22 cellular contexts compared by ENCODE assay signal in the genomic region with DNA sequence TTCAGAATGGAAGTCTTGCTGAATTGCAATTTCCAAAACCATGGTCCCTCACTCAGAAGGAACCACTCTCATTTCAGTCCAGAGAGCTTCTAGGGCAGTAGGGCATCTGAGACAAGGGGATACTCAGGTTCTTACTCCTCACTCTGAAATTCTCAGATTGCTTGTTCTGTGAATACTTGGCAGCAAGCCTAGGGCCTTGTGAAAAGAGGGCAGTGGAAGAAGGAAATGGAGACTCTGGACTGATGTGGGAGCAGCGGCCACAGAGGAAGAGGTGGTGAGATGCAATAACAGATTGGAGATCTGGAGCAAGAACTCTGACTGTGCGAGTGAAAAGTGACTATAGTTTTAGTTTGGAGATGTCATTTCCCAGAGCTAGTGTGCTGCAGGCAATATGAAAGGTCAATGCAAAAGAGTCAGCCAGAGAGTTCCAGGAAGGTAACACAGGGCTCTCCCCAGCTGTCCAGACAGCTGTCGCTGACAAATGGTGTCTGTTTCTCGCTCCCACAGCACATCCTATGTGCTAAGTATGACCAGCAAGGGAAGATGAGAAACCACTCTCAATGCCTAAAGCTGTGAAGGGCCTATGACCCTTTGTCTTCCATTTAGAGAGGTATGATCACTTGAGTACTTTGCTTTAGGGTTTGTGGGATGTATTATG.
A peak's percentile ranks its signal among the peaks of the same experiment; 100 is the strongest.
DNase-seq lines count a peak whose midpoint lies in the region; ATAC-seq and TF ChIP-seq lines count a peak whose summit lies in the region.
"Had no signal": no experiment of that assay in that cellular context is flagged by ENCODE, and none has a peak within 500 bp of the region (broad histone marks: within the 10 kb centered on the region; RNA-seq: fewer than 3 reads in every experiment).

No MANE protein-coding gene starts in this region.

- H3K4me3 ChIP-seq in GM12865 (ENCODE audit: low read depth, low read length) (no peak overlapping the region), NB4 (ENCODE audit: low read depth, low read length) (no peak overlapping the region), PC-9 (no peak overlapping the region)
- H3K4me3 ChIP-seq: ascending aorta, tibial artery had no signal

- POLR2A ChIA-PET in PC-9 (lab: Charles Lee; ENCODE audit: unreplicated experiment), result no interaction called here
- POLR2A ChIA-PET in activated CD8-positive, alpha-beta T cell treated with anti-CD3 and anti-CD28 coated beads, Interleukin-2, amount 10 ng/mL, durations not matched to agents 7 days and 5 days (lab: Charles Lee), result no interaction called here

- no peaks in the 10 kb centered on the region for H4K20me1 ChIP-seq in PC-9 (ENCODE audit: insufficient read depth)

- no peak for TF ChIP-seq CTCF in GM12865 (IDR thresholded peaks at IDR 0.05; ENCODE audit: insufficient read depth, low read depth, low read length, missing control alignments)
- no peak for TF ChIP-seq CTCF in NB4 (IDR thresholded peaks at IDR 0.05; ENCODE audit: low read depth, low read length)
- TF ChIP-seq CTCF in VCaP (conservative IDR thresholded peaks at IDR 0.05), result no peak
- TF ChIP-seq CTCF in PC-9 (conservative IDR thresholded peaks at IDR 0.05), result no peak

- no peaks in the 10 kb centered on the region for H3K36me3 ChIP-seq in PC-9 (ENCODE audit: low read depth)
- H3K36me3 ChIP-seq: ascending aorta, tibial artery, WERI-Rb-1 had no signal

- no peaks in the 10 kb centered on the region for H3K79me2 ChIP-seq in PC-9 (ENCODE audit: low read depth)

- H3K4me3 Mint-ChIP-seq in activated CD8-positive, alpha-beta T cell treated with anti-CD3 and anti-CD28 coated beads, Interleukin-2, amount 10 ng/mL, durations not matched to agents 7 days and 5 days, result no peak overlapping the region
- H3K4me3 Mint-ChIP-seq: activated naive CD8-positive, alpha-beta T cell; activated T-helper 17 cell treated with anti-CD3 and anti-CD28 coated beads, Interleukin-2, amount 50 U/mL, for 72 hours; effector memory CD8-positive, alpha-beta T cell had no signal

- H3K27ac ChIP-seq in VCaP, result peak overlapping the region; percentile 22; the same call in 1 of the 2 replicates
- no peak overlapping the region for H3K27ac ChIP-seq in PC-9
- H3K27ac ChIP-seq: ascending aorta, tibial artery, WERI-Rb-1 had no signal

- ATAC-seq in GM18870 (IDR thresholded peaks at IDR 0.05; ENCODE audit: unreplicated experiment) (no peak), HG03520 (IDR thresholded peaks at IDR 0.05; ENCODE audit: unreplicated experiment) (no peak)
- no peak for ATAC-seq in activated CD8-positive, alpha-beta T cell treated with anti-CD3 and anti-CD28 coated beads, Interleukin-2, amount 10 ng/mL, durations not matched to agents 7 days and 5 days
- ATAC-seq: activated T-helper 17 cell treated with anti-CD3 and anti-CD28 coated beads, Interleukin-2, amount 50 U/mL, for 72 hours; effector memory CD8-positive, alpha-beta T cell; stimulated activated naive CD8-positive, alpha-beta T cell treated with anti-CD3 and anti-CD28 coated beads, Interleukin-15, Interleukin-2, amounts not matched to agents 100 U/mL and 50 U/mL, for 24 hours had no signal

- TF ChIP-seq POLR2A in NB4 (IDR thresholded peaks at IDR 0.05; ENCODE audit: extremely low read depth, insufficient read length), result no peak

- no peak overlapping the region for H2AFZ ChIP-seq in PC-9

- no peaks in the 10 kb centered on the region for H3K9me3 Mint-ChIP-seq in activated CD8-positive, alpha-beta T cell treated with anti-CD3 and anti-CD28 coated beads, Interleukin-2, amount 10 ng/mL, durations not matched to agents 7 days and 5 days (ENCODE audit: insufficient read depth)

- peak; percentile 35 for DNase-seq in GM12865 (ENCODE audit: low read depth)
- DNase-seq in NB4 (ENCODE audit: low read depth), result peak; percentile 31
- peak; percentile 1 for DNase-seq in myocyte (ENCODE audit: low read depth)
- no peak for DNase-seq in PC-9
- DNase-seq in activated CD8-positive, alpha-beta T cell treated with anti-CD3 and anti-CD28 coated beads, Interleukin-2, amount 10 ng/mL, durations not matched to agents 7 days and 5 days, result no peak
- DNase-seq: activated CD4-positive, alpha-beta T cell treated with anti-CD3 and anti-CD28 coated beads, Interleukin-2, amount 50 U/mL, for 1 hour; activated CD8-positive, alpha-beta memory T cell treated with anti-CD3 and anti-CD28 coated beads, Interleukin-2, amount 50 U/mL, for 4 hours; effector memory CD8-positive, alpha-beta T cell; kidney; mammary epithelial cell; NCI-H1417 treated with DMSO at 0.1 percent for 48 hours; stimulated activated CD4-positive, alpha-beta T cell treated with anti-CD3 and anti-CD28 coated beads, Interleukin-12 subunit alpha, Interleukin-12 subunit beta, amount 100 ng/mL, for 4 hours; stimulated activated CD4-positive, alpha-beta T cell treated with anti-CD3 and anti-CD28 coated beads, Interleukin-4, amount 100 ng/mL, for 4 hours; stimulated activated naive CD8-positive, alpha-beta T cell treated with anti-CD3 and anti-CD28 coated beads, Interleukin-15, Interleukin-2, amounts not matched to agents 100 U/mL and 50 U/mL, for 24 hours; tibial artery; WERI-Rb-1 had no signal

- H3F3A ChIP-seq in PC-9 (ENCODE audit: insufficient read depth, low read depth), result no peaks in the 10 kb centered on the region

- H3K4me1 Mint-ChIP-seq in activated CD8-positive, alpha-beta T cell treated with anti-CD3 and anti-CD28 coated beads, Interleukin-2, amount 10 ng/mL, durations not matched to agents 7 days and 5 days (ENCODE audit: low read depth), result no peaks in the 10 kb centered on the region
- H3K4me1 Mint-ChIP-seq: activated T-helper 17 cell treated with anti-CD3 and anti-CD28 coated beads, Interleukin-2, amount 50 U/mL, for 72 hours had no signal

- CTCF ChIA-PET in PC-9 (lab: Charles Lee), result no interaction called here
- CTCF ChIA-PET in activated CD8-positive, alpha-beta T cell treated with anti-CD3 and anti-CD28 coated beads, Interleukin-2, amount 10 ng/mL, durations not matched to agents 7 days and 5 days (lab: Charles Lee), result no interaction called here

- H3K4me2 ChIP-seq in PC-9, result no peak overlapping the region

- no peaks in the 10 kb centered on the region for H3K9me3 ChIP-seq in PC-9 (ENCODE audit: insufficient read depth, low read depth)
- H3K9me3 ChIP-seq: ascending aorta, tibial artery had no signal

- H3K9me2 ChIP-seq in PC-9 (ENCODE audit: insufficient read depth), result no peaks in the 10 kb centered on the region

- H3K27ac Mint-ChIP-seq in activated CD8-positive, alpha-beta T cell treated with anti-CD3 and anti-CD28 coated beads, Interleukin-2, amount 10 ng/mL, durations not matched to agents 7 days and 5 days, result no peak overlapping the region
- H3K27ac Mint-ChIP-seq: activated naive CD8-positive, alpha-beta T cell; activated T-helper 17 cell treated with anti-CD3 and anti-CD28 coated beads, Interleukin-2, amount 50 U/mL, for 72 hours; effector memory CD8-positive, alpha-beta T cell had no signal

- no peaks in the 10 kb centered on the region for H3K4me1 ChIP-seq in PC-9 (replicated peaks; ENCODE audit: insufficient read depth)
- H3K4me1 ChIP-seq: ascending aorta, tibial artery had no signal

- BruUV-seq in PC-9 (replicated peaks; lab: Mats Ljungman, UMichigan), result no TSS peak

- H3K36me3 Mint-ChIP-seq in activated CD8-positive, alpha-beta T cell treated with anti-CD3 and anti-CD28 coated beads, Interleukin-2, amount 10 ng/mL, durations not matched to agents 7 days and 5 days (ENCODE audit: low read depth), result no peaks in the 10 kb centered on the region
- H3K36me3 Mint-ChIP-seq: activated naive CD8-positive, alpha-beta T cell had no signal

- intact Hi-C loops in PC-9 (cut with micrococcal nuclease; ENCODE audit: unreplicated experiment), result no loop called here

- no peaks in the 10 kb centered on the region for H3K27me3 Mint-ChIP-seq in activated CD8-positive, alpha-beta T cell treated with anti-CD3 and anti-CD28 coated beads, Interleukin-2, amount 10 ng/mL, durations not matched to agents 7 days and 5 days (ENCODE audit: low read depth)
- H3K27me3 Mint-ChIP-seq: activated naive CD8-positive, alpha-beta T cell; effector memory CD8-positive, alpha-beta T cell had no signal

- H3K27me3 ChIP-seq in PC-9 (ENCODE audit: insufficient read depth, low read depth), result no peaks in the 10 kb centered on the region
- H3K27me3 ChIP-seq: ascending aorta, tibial artery had no signal

Comparison
In these comparisons a context has a peak if more than half of its experiments do, and no peak if none do; other contexts are left out.
1. DNase-seq: peak in GM12865 (single experiment), NB4 (single experiment) and myocyte (single experiment); none in PC-9 (0 of 2) and activated CD8-positive, alpha-beta T cell treated with anti-CD3 and anti-CD28 coated beads, Interleukin-2, amount 10 ng/mL, durations not matched to agents 7 days and 5 days (single experiment).